1 cellular context compared by ENCODE assay signal in the genomic region with DNA sequence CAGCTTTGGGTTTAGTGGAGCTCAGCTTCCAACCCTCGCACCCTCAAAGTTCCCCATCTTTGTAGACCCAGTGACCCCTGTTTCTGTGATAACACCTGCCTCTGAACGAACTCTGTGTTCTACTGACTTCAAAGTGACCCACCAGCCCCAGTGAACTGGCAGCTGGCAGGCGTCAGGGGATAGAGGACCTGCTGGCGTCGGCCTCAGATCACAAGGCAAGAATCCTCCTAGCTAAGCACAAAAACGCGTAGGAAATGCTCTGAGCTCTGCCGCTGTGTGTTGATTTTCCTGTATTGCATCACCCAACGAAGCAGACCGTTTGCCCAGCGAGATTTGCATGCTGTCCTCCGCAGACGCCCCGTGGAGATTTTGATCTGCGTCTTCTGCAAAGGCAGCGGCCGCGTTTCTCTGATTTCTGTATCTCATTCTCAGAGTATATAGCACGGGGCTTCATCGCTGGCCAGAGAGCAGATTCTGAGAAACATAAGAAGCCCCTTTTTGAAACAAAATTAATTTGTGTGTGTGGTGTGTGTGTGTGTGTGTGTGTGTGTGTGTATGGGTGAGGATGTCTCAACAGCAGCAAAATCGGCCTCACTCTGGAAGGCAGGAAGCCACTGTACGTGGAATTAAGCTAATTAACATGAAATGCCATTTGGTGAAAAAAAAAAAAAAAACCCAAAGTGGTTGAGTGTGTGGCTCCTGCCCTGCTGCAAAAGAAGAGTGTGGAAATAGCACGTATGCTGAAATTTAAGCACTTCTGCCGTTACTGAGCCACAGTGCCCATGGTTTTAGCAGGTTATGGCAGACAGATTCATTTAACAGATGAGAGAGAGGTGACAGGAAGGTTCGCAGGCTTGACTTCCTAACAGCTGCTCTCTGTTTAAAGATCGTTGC.
TF ChIP-seq lines count a peak whose summit lies in the region.

No MANE protein-coding gene starts in this region.

TF ChIP-seq in HEK293, 187 proteins besides CTCF, POLR2A, EP300 and RAD21 (continued from another document):
- TF ChIP-seq ZNF530 (tag by site-specific recombination; IDR thresholded peaks at IDR 0.05; ENCODE audit: low read depth) (no peak), ZBTB17 (tag by site-specific recombination; IDR thresholded peaks at IDR 0.05) (peak; percentile 73), HOXD13 (CRISPR knock-in tag; IDR thresholded peaks at IDR 0.05; ENCODE audit: borderline replicate concordance) (no peak), ZNF266 (tag by site-specific recombination; IDR thresholded peaks at IDR 0.05; ENCODE audit: low read depth) (no peak), TRIM28 (IDR thresholded peaks at IDR 0.05; ENCODE audit: borderline replicate concordance, low read length) (0 out of 2 replicates have a peak, but pooled peaks have one; percentile 56), KLF9 (tag by site-specific recombination; IDR thresholded peaks at IDR 0.05; ENCODE audit: low read depth) (no peak), GLI4 (tag by site-specific recombination; IDR thresholded peaks at IDR 0.05) (no peak), TCF7L2 (IDR thresholded peaks at IDR 0.05; ENCODE audit: borderline replicate concordance, low read depth, low read length) (peak; percentile 62; the same call in 1 of the 2 replicates)
TF ChIP-seq in HEK293: peak in this region for 8.
